In the genomic region with DNA sequence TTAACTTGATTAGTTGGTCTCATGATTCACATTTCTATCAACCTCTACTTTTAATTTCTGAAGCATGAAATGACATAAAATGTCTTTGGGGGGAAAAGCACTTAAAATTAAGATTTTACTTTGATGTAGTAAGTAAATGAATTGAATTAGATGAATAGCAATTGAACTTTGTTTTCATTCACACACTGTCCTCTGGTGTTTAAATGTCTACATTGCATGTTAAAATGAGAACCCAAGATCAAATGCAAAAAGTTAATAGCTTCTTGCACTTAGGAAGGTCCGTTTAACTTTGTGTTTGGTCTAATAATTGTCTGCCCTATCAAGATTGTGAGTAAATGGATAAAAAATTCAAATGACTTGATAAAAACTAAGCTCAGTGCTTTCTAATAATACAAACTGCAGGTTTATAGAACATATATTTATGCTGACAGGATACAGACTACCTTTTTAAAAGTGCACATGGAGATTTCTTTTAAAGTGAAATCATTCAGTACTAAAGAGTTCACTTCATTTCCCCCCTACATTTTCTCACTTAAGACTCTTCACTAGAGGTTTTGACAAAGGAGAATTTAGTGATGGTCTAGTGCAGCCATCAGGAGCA, we compare ENCODE assay signal across 8 cellular contexts.
DNase-seq lines count a peak whose midpoint lies in the region; TF ChIP-seq lines count a peak whose summit lies in the region.

No MANE protein-coding gene starts in this region.

- H3K4me1 Mint-ChIP-seq in chondrocyte (ENCODE audit: low read depth) = no peaks in the 10 kb centered on the region
- peaks cover 5% of the 10 kb centered on the region for H3K4me1 Mint-ChIP-seq in nephron progenitor cell

- H3K4me3 Mint-ChIP-seq in chondrocyte (ENCODE audit: unreplicated experiment) (no peak overlapping the region), nephron progenitor cell (no peak overlapping the region)

- H3K36me3 Mint-ChIP-seq in chondrocyte (ENCODE audit: low read depth) = no peaks in the 10 kb centered on the region
- no peaks in the 10 kb centered on the region for H3K36me3 Mint-ChIP-seq in nephron progenitor cell (ENCODE audit: low read depth)

- H3K9me3 Mint-ChIP-seq in chondrocyte (ENCODE audit: low read depth) = no peaks in the 10 kb centered on the region
- no peaks in the 10 kb centered on the region for H3K9me3 Mint-ChIP-seq in nephron progenitor cell

- TF ChIP-seq CTCF in chondrocyte (IDR thresholded peaks at IDR 0.05) (peak; percentile 89), nephron progenitor cell (IDR thresholded peaks at IDR 0.05) (peak; percentile 86)

- no peaks in the 10 kb centered on the region for H3K27me3 Mint-ChIP-seq in chondrocyte (ENCODE audit: low read depth)
- peaks cover 5% of the 10 kb centered on the region for H3K27me3 Mint-ChIP-seq in nephron progenitor cell (ENCODE audit: low read depth, poor library complexity)

- DNase-seq in NCI-H2029 (lab: John Stamatoyannopoulos, UW) = peak; percentile 6
- no peak for DNase-seq in NCI-H2029 treated with DMSO at 0.1 percent for 48 hours (lab: John Stamatoyannopoulos, UW)
- peak; percentile 8 for DNase-seq in NCI-H146 (lab: John Stamatoyannopoulos, UW)
- no peak for DNase-seq in chondrocyte (ENCODE audit: low spot score)
- no peak for DNase-seq in nephron progenitor cell
- DNase-seq in stimulated activated CD4-positive, alpha-beta T cell treated with anti-CD3 and anti-CD28 coated beads, Interleukin-1b, Interleukin-23, amount 100 ng/mL, for 48 hours = no peak
- DNase-seq in NCI-H2107 (lab: John Stamatoyannopoulos, UW) = no peak
- DNase-seq in activated T-cell treated with anti-CD3 and anti-CD28 coated beads, Interleukin-2, amount 50 U/mL, for 1 hour = no peak

- no peak overlapping the region for H3K27ac Mint-ChIP-seq in chondrocyte (ENCODE audit: unreplicated experiment)
- no peak overlapping the region for H3K27ac Mint-ChIP-seq in nephron progenitor cell

Comparison
In these comparisons a context has a peak if more than half of its experiments do, and no peak if none do; other contexts are left out.
1. DNase-seq: peak in NCI-H2029 (single experiment) and NCI-H146 (single experiment); none in NCI-H2029 treated with DMSO at 0.1 percent for 48 hours (single experiment), chondrocyte (single experiment), nephron progenitor cell (single experiment), stimulated activated CD4-positive, alpha-beta T cell treated with anti-CD3 and anti-CD28 coated beads, Interleukin-1b, Interleukin-23, amount 100 ng/mL, for 48 hours (single experiment), NCI-H2107 (single experiment) and activated T-cell treated with anti-CD3 and anti-CD28 coated beads, Interleukin-2, amount 50 U/mL, for 1 hour (single experiment).